ENCODE assay signal across 16 cellular contexts in the genomic region with DNA sequence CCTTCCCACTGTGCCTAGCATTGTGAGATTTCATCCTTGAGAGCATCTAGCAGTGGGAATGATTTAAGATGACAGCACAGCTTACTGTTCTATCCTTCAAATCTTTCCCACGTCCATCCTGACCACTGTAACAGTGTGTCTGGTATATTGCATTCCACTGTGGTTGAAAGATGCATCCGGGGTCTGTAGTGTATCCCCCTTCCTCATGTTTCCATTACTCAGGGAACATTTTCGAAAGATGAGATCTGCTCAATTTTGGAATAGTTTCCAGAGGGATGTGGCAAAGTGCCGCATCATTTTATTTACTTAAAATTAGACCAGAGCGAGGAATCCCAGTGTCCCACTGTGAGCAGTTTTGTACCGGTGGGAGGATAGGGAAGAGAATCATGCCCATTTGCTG.
A peak's percentile ranks its signal among the peaks of the same experiment; 100 is the strongest.
DNase-seq lines count a peak whose midpoint lies in the region; FAIRE-seq and TF ChIP-seq lines count a peak whose summit lies in the region.
"Had no signal": no experiment of that assay in that cellular context is flagged by ENCODE, and none has a peak within 500 bp of the region (broad histone marks: within the 10 kb centered on the region; RNA-seq: fewer than 3 reads in every experiment).

No MANE protein-coding gene starts in this region.

- FAIRE-seq in H54 (lab: Jason Lieb, UNC) = peak; percentile 89

- no peaks in the 10 kb centered on the region for H3K27me3 ChIP-seq in right atrium auricular region

- no peak for TF ChIP-seq CTCF in astrocyte of the cerebellum (IDR thresholded peaks at IDR 0.05; ENCODE audit: low read depth, low read length, missing control alignments)
- no peak for TF ChIP-seq CTCF in fibroblast of villous mesenchyme (IDR thresholded peaks at IDR 0.05; ENCODE audit: insufficient read depth, low read depth, low read length)
- no peak for TF ChIP-seq CTCF in right atrium auricular region (IDR thresholded peaks at IDR 0.05)

- no peaks in the 10 kb centered on the region for H3K36me3 ChIP-seq in right atrium auricular region

- H3K4me1 ChIP-seq in right atrium auricular region = no peaks in the 10 kb centered on the region
- H3K4me1 ChIP-seq: Caco-2 had no signal

- in situ Hi-C loops in astrocyte of the cerebellum (cut with HindIII; ENCODE audit: low sequenced_read_pairs) = no loop called here

- H3K4me3 ChIP-seq in astrocyte of the cerebellum (ENCODE audit: low read depth, low read length) (no peak overlapping the region), fibroblast of villous mesenchyme (ENCODE audit: low read depth, low read length) (no peak overlapping the region), right atrium auricular region (no peak overlapping the region)
- H3K4me3 ChIP-seq: SK-N-MC had no signal

- H3K27ac ChIP-seq in right atrium auricular region = no peak overlapping the region
- H3K27ac ChIP-seq: SK-N-MC had no signal

- no peak for TF ChIP-seq POLR2A in H54 (IDR thresholded peaks at IDR 0.05; ENCODE audit: low read depth, low read length)

- H3K9me3 ChIP-seq in right atrium auricular region = no peaks in the 10 kb centered on the region
- H3K9me3 ChIP-seq: Caco-2 had no signal

- no peak for DNase-seq in H54 (ENCODE audit: insufficient read length, low spot score)
- peak; percentile 74 for DNase-seq in astrocyte of the cerebellum (ENCODE audit: low read depth)
- peak; percentile 41 for DNase-seq in fibroblast of villous mesenchyme (ENCODE audit: low read depth)
- peak; percentile 54 for DNase-seq in smooth muscle cell of the brain vasculature (ENCODE audit: low read depth, low spot score)
- DNase-seq in right atrium auricular region (ENCODE audit: low spot score) = no peak
- no peak for DNase-seq in COLO829 (ENCODE audit: low spot score)
- DNase-seq in SHP77 treated with DMSO at 0.1 percent for 48 hours (lab: John Stamatoyannopoulos, UW) = no peak
- DNase-seq: AML-193, Caco-2, DMS153, KBM-7, NCI-H1048, NCI-H146, NCI-H2227 treated with DMSO at 0.1 percent for 48 hours, NCI-H524 had no signal

Comparison
In these comparisons a context has a peak if more than half of its experiments do, and no peak if none do; other contexts are left out.
1. DNase-seq: peak in astrocyte of the cerebellum (single experiment), fibroblast of villous mesenchyme (single experiment) and smooth muscle cell of the brain vasculature (single experiment); none in H54 (single experiment), right atrium auricular region (single experiment), COLO829 (single experiment) and SHP77 treated with DMSO at 0.1 percent for 48 hours (single experiment).